22 cellular contexts compared by ENCODE assay signal in the genomic region with DNA sequence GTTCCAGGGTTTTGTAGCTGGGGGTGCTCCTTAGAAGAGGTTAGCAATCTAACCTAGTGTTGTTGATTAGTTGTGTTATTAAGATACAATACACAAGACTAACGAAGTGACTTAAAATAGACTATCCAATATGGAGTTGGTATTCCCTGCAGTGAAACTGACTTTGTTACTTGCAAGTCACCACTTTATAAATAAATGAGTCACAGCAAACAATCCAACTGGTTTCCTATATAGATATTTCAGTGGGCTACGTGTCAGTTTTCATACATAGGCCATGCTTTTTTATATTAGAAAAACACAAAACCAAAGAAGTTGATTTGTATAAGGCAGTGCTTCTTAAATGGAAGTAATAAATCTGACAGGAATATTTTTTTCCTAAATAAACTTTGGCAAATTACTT.
A peak's percentile ranks its signal among the peaks of the same experiment; 100 is the strongest.
DNase-seq lines count a peak whose midpoint lies in the region; ATAC-seq, FAIRE-seq and TF ChIP-seq lines count a peak whose summit lies in the region.
"Had no signal": no experiment of that assay in that cellular context is flagged by ENCODE, and none has a peak within 500 bp of the region (broad histone marks: within the 10 kb centered on the region; RNA-seq: fewer than 3 reads in every experiment).

No MANE protein-coding gene starts in this region.

- no peaks in the 10 kb centered on the region for H3K27me3 ChIP-seq in bronchial epithelial cell (ENCODE audit: control insufficient read depth, insufficient read depth, low read length)
- H3K27me3 ChIP-seq: BLaER1 had no signal

- no peak overlapping the region for H3K27ac Mint-ChIP-seq in stimulated activated effector memory CD8-positive, alpha-beta T cell treated with anti-CD3 and anti-CD28 coated beads, Interleukin-12 subunit alpha, Interleukin-12 subunit beta, amount 100 ng/mL, for 72 hours
- H3K27ac Mint-ChIP-seq: B cell; CD4-positive, CD25-positive, alpha-beta regulatory T cell; CD8-positive, alpha-beta T cell had no signal

- no peaks in the 10 kb centered on the region for H3K36me3 ChIP-seq in bronchial epithelial cell (ENCODE audit: control insufficient read depth, insufficient read depth, low read length)
- H3K36me3 ChIP-seq: BLaER1 had no signal

- no peak for ATAC-seq in stimulated activated effector memory CD8-positive, alpha-beta T cell treated with anti-CD3 and anti-CD28 coated beads, Interleukin-12 subunit alpha, Interleukin-12 subunit beta, amount 100 ng/mL, for 72 hours
- ATAC-seq: CD8-positive, alpha-beta T cell; HCT116 had no signal

- no peak for FAIRE-seq in bronchial epithelial cell (lab: Jason Lieb, UNC)
- FAIRE-seq: A204.1, G401.6, GM12892, GM19239, H1 had no signal

- peaks cover 8% of the 10 kb centered on the region for H3K9me3 Mint-ChIP-seq in stimulated activated effector memory CD8-positive, alpha-beta T cell treated with anti-CD3 and anti-CD28 coated beads, Interleukin-12 subunit alpha, Interleukin-12 subunit beta, amount 100 ng/mL, for 72 hours

- H3K4me3 Mint-ChIP-seq in stimulated activated effector memory CD8-positive, alpha-beta T cell treated with anti-CD3 and anti-CD28 coated beads, Interleukin-12 subunit alpha, Interleukin-12 subunit beta, amount 100 ng/mL, for 72 hours, result no peak overlapping the region
- H3K4me3 Mint-ChIP-seq: B cell; CD4-positive, CD25-positive, alpha-beta regulatory T cell; CD8-positive, alpha-beta T cell had no signal

- peaks cover 6% of the 10 kb centered on the region for H3K4me1 Mint-ChIP-seq in stimulated activated effector memory CD8-positive, alpha-beta T cell treated with anti-CD3 and anti-CD28 coated beads, Interleukin-12 subunit alpha, Interleukin-12 subunit beta, amount 100 ng/mL, for 72 hours

- TF ChIP-seq CTCF in bronchial epithelial cell (IDR thresholded peaks at IDR 0.05; ENCODE audit: insufficient read depth, low read length, severe bottlenecking) (no peak), epithelial cell of esophagus (IDR thresholded peaks at IDR 0.05; ENCODE audit: insufficient read depth, low read depth, low read length, missing control alignments) (no peak)

- DNase-seq in DMS53 (lab: John Stamatoyannopoulos, UW), result peak; percentile 17
- DNase-seq in DMS53 treated with DMSO at 0.1 percent for 48 hours (lab: John Stamatoyannopoulos, UW; ENCODE audit: unreplicated experiment), result no peak
- DNase-seq in bronchial epithelial cell (ENCODE audit: low read depth), result peak; percentile 27
- peak; percentile 13 for DNase-seq in epithelial cell of esophagus (ENCODE audit: low read depth)
- no peak for DNase-seq in hippocampal formation (lab: John Stamatoyannopoulos, UW)
- DNase-seq in stimulated activated effector memory CD8-positive, alpha-beta T cell treated with anti-CD3 and anti-CD28 coated beads, Interleukin-12 subunit alpha, Interleukin-12 subunit beta, amount 100 ng/mL, for 72 hours (ENCODE audit: low spot score in 2 of 2), result no peak
- DNase-seq in NCI-H510A treated with DMSO at 0.1 percent for 48 hours (lab: John Stamatoyannopoulos, UW), result no peak
- DNase-seq: Caco-2; CD4-positive, CD25-positive, alpha-beta regulatory T cell; CD8-positive, alpha-beta T cell; DMS153; DMS79 treated with DMSO at 0.1 percent for 48 hours; GM23248; H7 had no signal

- H3K36me3 Mint-ChIP-seq in stimulated activated effector memory CD8-positive, alpha-beta T cell treated with anti-CD3 and anti-CD28 coated beads, Interleukin-12 subunit alpha, Interleukin-12 subunit beta, amount 100 ng/mL, for 72 hours, result no peaks in the 10 kb centered on the region

- H3K4me3 ChIP-seq in bronchial epithelial cell (ENCODE audit: low read depth, low read length), result no peak overlapping the region
- no peak overlapping the region for H3K4me3 ChIP-seq in epithelial cell of esophagus (ENCODE audit: low read length)
- H3K4me3 ChIP-seq: BLaER1, GM23248 had no signal

Comparison
In these comparisons a context has a peak if more than half of its experiments do, and no peak if none do; other contexts are left out.
1. DNase-seq: peak in DMS53 (single experiment), bronchial epithelial cell (single experiment) and epithelial cell of esophagus (single experiment); none in DMS53 treated with DMSO at 0.1 percent for 48 hours (single experiment), hippocampal formation (0 of 2), stimulated activated effector memory CD8-positive, alpha-beta T cell treated with anti-CD3 and anti-CD28 coated beads, Interleukin-12 subunit alpha, Interleukin-12 subunit beta, amount 100 ng/mL, for 72 hours (0 of 2) and NCI-H510A treated with DMSO at 0.1 percent for 48 hours (single experiment).